8 cellular contexts compared by ENCODE assay signal in genomic region chrX:52935469-52935783, GRCh38. TPM values are rescaled to one million over a fixed set of nuclear protein-coding genes. Genes with fewer than 3 reads are reported as not detected.
DNase-seq lines count a peak whose midpoint lies in the region; ATAC-seq, FAIRE-seq and TF ChIP-seq lines count a peak whose summit lies in the region.
"Not testable (repeated sequence)": the region's sequence is repeated elsewhere in the genome, so short reads cannot be mapped to it uniquely, and the experiment has no call there.

No MANE protein-coding gene starts in this region.

- not testable (repeated sequence) for H3K36me3 ChIP-seq in heart right ventricle

- H3K27ac ChIP-seq in A549: peak overlapping the region; percentile 94 to 98
- H3K27ac ChIP-seq in cingulate gyrus (ENCODE audit: low read depth, low read length): peak overlapping the region; percentile 100
- peak overlapping the region; percentile 90 to 98 (median 96) for H3K27ac ChIP-seq in heart right ventricle

- not testable (repeated sequence) for H3K9me3 ChIP-seq in A549; heart right ventricle; mononuclear cell (ENCODE audit: low read depth, low read length)

- not testable (repeated sequence) for TF ChIP-seq POLR2A in A549 (IDR thresholded peaks at IDR 0.05; ENCODE audit: low read length); NB4 (IDR thresholded peaks at IDR 0.05; ENCODE audit: extremely low read depth, insufficient read length)

- CTCF ChIA-PET in A549 (lab: Yijun Ruan, JAX): not testable (repeated sequence)

- not testable (repeated sequence) for H3K36me3 Mint-ChIP-seq in activated T-cell treated with anti-CD3 and anti-CD28 coated beads, Interleukin-2, amount 50 U/mL, for 24 hours (ENCODE audit: low read depth)

- not testable (repeated sequence) for TF ChIP-seq RAD21 in A549 (conservative IDR thresholded peaks at IDR 0.05 in 1 of 2, IDR thresholded peaks at IDR 0.05 in 1 of 2)

- peaks cover 14% of the 10 kb centered on the region for H3K4me1 Mint-ChIP-seq in activated T-cell treated with anti-CD3 and anti-CD28 coated beads, Interleukin-2, amount 50 U/mL, for 24 hours (ENCODE audit: low read depth)

- POLR2A ChIA-PET in A549 (lab: Yijun Ruan, JAX): interaction anchor here (0.8 to 1.0 kb wide), 2 partner anchors 60 to 146 kb away, joined by 3 to 4 read pairs; partner anchors contain the start of gene TSPYL2

- 26% methylated on average over 7 of the region's 10 CpGs for WGBS in A549 (ENCODE audit: missing lambda C conversion rate)
- 0% methylated on average over 9 of the region's 10 CpGs for WGBS in heart right ventricle, 2 donors

- DNase-seq in A549 (ENCODE audit: low read depth in 1 of 2, low spot score in 1 of 2); NB4 (ENCODE audit: low read depth); activated T-cell treated with anti-CD3 and anti-CD28 coated beads, Interleukin-2, amount 50 U/mL, for 24 hours; heart right ventricle; skeletal muscle cell (ENCODE audit: low read depth): not testable (repeated sequence)

- TF ChIP-seq CTCF in A549 (IDR thresholded peaks at IDR 0.05); NB4 (IDR thresholded peaks at IDR 0.05; ENCODE audit: low read depth, low read length); heart right ventricle (IDR thresholded peaks at IDR 0.05): not testable (repeated sequence)

- not testable (repeated sequence) for H3K4me1 ChIP-seq in A549; heart right ventricle; mononuclear cell (ENCODE audit: insufficient read depth, low read length)

- peak overlapping the region; percentile 97 for H3K27ac Mint-ChIP-seq in activated T-cell treated with anti-CD3 and anti-CD28 coated beads, Interleukin-2, amount 50 U/mL, for 24 hours

- intact Hi-C loops in heart right ventricle (cut with DNase I): not testable (repeated sequence)

- H3K4me3 ChIP-seq in A549: peak overlapping the region; percentile 81
- peak overlapping the region; percentile 60 for H3K4me3 ChIP-seq in NB4 (ENCODE audit: low read depth, low read length)
- peak overlapping the region; percentile 45 to 69 (median 65) for H3K4me3 ChIP-seq in heart right ventricle
- H3K4me3 ChIP-seq in mononuclear cell (ENCODE audit: low read length): peak overlapping the region; percentile 65
- H3K4me3 ChIP-seq in skeletal muscle cell (ENCODE audit: low read depth, low read length): peak overlapping the region; percentile 59

- H3K4me2 ChIP-seq in A549: peak overlapping the region; percentile 96

- not testable (repeated sequence) for H3K27me3 ChIP-seq in heart right ventricle; mononuclear cell (ENCODE audit: insufficient read depth, low read length)

- not testable (repeated sequence) for H3K27me3 Mint-ChIP-seq in activated T-cell treated with anti-CD3 and anti-CD28 coated beads, Interleukin-2, amount 50 U/mL, for 24 hours

- H3K4me3 Mint-ChIP-seq in activated T-cell treated with anti-CD3 and anti-CD28 coated beads, Interleukin-2, amount 50 U/mL, for 24 hours: peak overlapping the region; percentile 87

- TF ChIP-seq EP300 in A549 (IDR thresholded peaks at IDR 0.05): not testable (repeated sequence)

- H3K9me3 Mint-ChIP-seq in activated T-cell treated with anti-CD3 and anti-CD28 coated beads, Interleukin-2, amount 50 U/mL, for 24 hours: not testable (repeated sequence)

- FAIRE-seq in A549 (lab: Jason Lieb, UNC): not testable (repeated sequence)

- ATAC-seq in A549 (peak; percentile 42 to 56; a peak in 4 of 6 replicates), GM21515 (IDR thresholded peaks at IDR 0.05; ENCODE audit: unreplicated experiment) (peak; percentile 1), heart right ventricle (peak in 4 of 8 donors; percentile 9 to 56 (median 16))

TF ChIP-seq in A549, 52 proteins besides CTCF, POLR2A, EP300 and RAD21:
- 0 out of 2 replicates have a peak, but pooled peaks have one; percentile 3 for TF ChIP-seq PHF8 (IDR thresholded peaks at IDR 0.05; ENCODE audit: borderline replicate concordance, low read depth)

RNA-seq across cellular contexts. Expression of gene FAM156A, which starts 22.9 kb away (rescaled TPM):
- 18.2 and 22.6 TPM in 2 replicates for polyA plus RNA-seq in A549 (2011; rRNA removed)
- 21.4 and 31.9 TPM in 2 replicates for polyA plus RNA-seq in A549 (2012; cell fraction: cytosol; rRNA removed)
- 76.0 and 108 TPM in 2 replicates for polyA plus RNA-seq in A549 (2012; cell fraction: nucleus; rRNA removed)
- 19.8 to 24.8 TPM (median 20.1 TPM) in 3 replicates for polyA plus RNA-seq in A549 (2017; fragmentation: RNase III; extraction: RNeasy Plus Mini Kit Qiagen cat#74134 plus additional on column Dnase treatment)
- polyA minus RNA-seq in A549 (2011; rRNA and poly(A)+ RNA removed): 4.8 and 10.2 TPM in 2 replicates
- total RNA-seq in heart right ventricle: 1 to 10 TPM; 5.5 to 9.4 (median 7.1) TPM
- 10 to 100 TPM; 11.9 to 12.4 TPM for polyA plus RNA-seq in heart right ventricle
- total RNA-seq in mononuclear cell: 7.8 TPM

RNA-seq across cellular contexts. Expression of gene FAM156B, which starts 38.3 kb away (rescaled TPM):
- 18.1 and 29.6 TPM in 2 replicates for polyA plus RNA-seq in A549 (2011; rRNA removed)
- 46.7 and 51.9 TPM in 2 replicates for polyA plus RNA-seq in A549 (2012; cell fraction: cytosol; rRNA removed)
- polyA plus RNA-seq in A549 (2012; cell fraction: nucleus; rRNA removed): 175 and 176 TPM in 2 replicates
- 10.4 to 12.2 TPM (median 11.5 TPM) in 3 replicates for polyA plus RNA-seq in A549 (2017; fragmentation: RNase III; extraction: RNeasy Plus Mini Kit Qiagen cat#74134 plus additional on column Dnase treatment)
- 8.9 and 13.8 TPM in 2 replicates for polyA minus RNA-seq in A549 (2011; rRNA and poly(A)+ RNA removed)
- total RNA-seq in heart right ventricle: 10 to 100 TPM in 1 of 10 donors, 1 to 10 TPM in 9; 4.3 to 10.3 (median 6.8) TPM
- polyA plus RNA-seq in heart right ventricle: 10 to 100 TPM; 15.0 to 41.4 TPM
- 6.2 TPM for total RNA-seq in mononuclear cell
